In genomic region chr4:145481164-145481941, GRCh38 we compare ENCODE assay signal across 8 cellular contexts. TPM values are rescaled to one million over a fixed set of nuclear protein-coding genes. Genes with fewer than 3 reads are reported as not detected.
DNase-seq lines count a peak whose midpoint lies in the region; TF ChIP-seq lines count a peak whose summit lies in the region.

Gene SMAD1, plus strand, starts transcription at chr4:145481853. Its CDS starts 32,761 bp downstream, at chr4:145514614.

- intact Hi-C loops in breast epithelium (cut with DNase I; ENCODE audit: low total_unique reads), result no loop called here
- intact Hi-C loops in sigmoid colon (cut with DNase I), result loop anchor here (5.0 to 10.0 kb wide), 3 partner anchors 61 to 456 kb away; partner anchors contain the start of gene ZNF827

- H2AFZ ChIP-seq in SU-DHL-6 (ENCODE audit: low read depth, low read length, severe bottlenecking) (peak within 1 kb of the TSS; percentile 32), Karpas-422 (ENCODE audit: low read length) (no peak within 1 kb of the TSS)

- H3K27me3 ChIP-seq in SU-DHL-6 (ENCODE audit: low read length), result no peaks in the 10 kb centered on the region
- H3K27me3 ChIP-seq in breast epithelium, result no peaks in the 10 kb centered on the region
- H3K27me3 ChIP-seq in sigmoid colon, result no peaks in the 10 kb centered on the region
- H3K27me3 ChIP-seq in Karpas-422 (ENCODE audit: low read length), result no peaks in the 10 kb centered on the region

- no peaks in the 10 kb centered on the region for H3K9me2 ChIP-seq in SU-DHL-6 (replicated peaks; ENCODE audit: insufficient read depth, low read length)
- no peaks in the 10 kb centered on the region for H3K9me2 ChIP-seq in Karpas-422 (replicated peaks; ENCODE audit: insufficient read depth, low read length)

- H3K9ac ChIP-seq in SU-DHL-6 (ENCODE audit: low read length) (peak within 1 kb of the TSS; percentile 45), Karpas-422 (ENCODE audit: low read length) (no peak within 1 kb of the TSS)

- H3K4me2 ChIP-seq in SU-DHL-6 (ENCODE audit: low read depth, low read length, poor library complexity, severe bottlenecking) (peak within 1 kb of the TSS; percentile 60), Karpas-422 (ENCODE audit: low read depth, low read length, poor library complexity, severe bottlenecking) (no peak within 1 kb of the TSS)

- peak within 1 kb of the TSS; percentile 55 for H3K4me3 ChIP-seq in SU-DHL-6 (ENCODE audit: insufficient read depth, low read length, poor library complexity, severe bottlenecking)
- H3K4me3 ChIP-seq in breast epithelium, result peak within 1 kb of the TSS; percentile 97 to 99 (median 97)
- peak within 1 kb of the TSS; percentile 86 for H3K4me3 ChIP-seq in iPS-18c (ENCODE audit: insufficient read depth, low read depth, low read length)
- peak within 1 kb of the TSS; percentile 82 to 97 (median 91) for H3K4me3 ChIP-seq in sigmoid colon
- H3K4me3 ChIP-seq in Karpas-422 (ENCODE audit: low read length), result no peak within 1 kb of the TSS

- H3K9me3 ChIP-seq in SU-DHL-6 (ENCODE audit: insufficient read depth, low read length), result no peaks in the 10 kb centered on the region
- no peaks in the 10 kb centered on the region for H3K9me3 ChIP-seq in breast epithelium
- peaks cover 2% of the 10 kb centered on the region for H3K9me3 ChIP-seq in iPS-18c (ENCODE audit: control insufficient read depth, insufficient read depth, low read length)
- no peaks in the 10 kb centered on the region for H3K9me3 ChIP-seq in sigmoid colon
- H3K9me3 ChIP-seq in Karpas-422 (ENCODE audit: low read length), result no peaks in the 10 kb centered on the region

- TF ChIP-seq CTCF in SU-DHL-6 (IDR thresholded peaks at IDR 0.05; ENCODE audit: insufficient read depth, low read length, poor library complexity, severe bottlenecking) (no peak), breast epithelium (IDR thresholded peaks at IDR 0.05) (no peak), sigmoid colon (IDR thresholded peaks at IDR 0.05) (no peak)

- no peaks in the 10 kb centered on the region for H3F3A ChIP-seq in SU-DHL-6 (ENCODE audit: insufficient read depth)

- H4K20me1 ChIP-seq in SU-DHL-6 (ENCODE audit: low read depth, low read length), result no peaks in the 10 kb centered on the region
- H4K20me1 ChIP-seq in Karpas-422 (ENCODE audit: insufficient read depth, low read depth, low read length), result no peaks in the 10 kb centered on the region

- DNase-seq in GM03348 (ENCODE audit: low spot score), result peak; percentile 93
- DNase-seq in GOT3 (lab: John Stamatoyannopoulos, UW), result peak; percentile 2
- DNase-seq in LoVo (ENCODE audit: low spot score), result peak; percentile 77
- DNase-seq in breast epithelium (ENCODE audit: low spot score in 2 of 2), result peak; percentile 72 to 86
- peak; percentile 90 for DNase-seq in sigmoid colon
- DNase-seq in Karpas-422, result no peak

- H3K79me2 ChIP-seq in SU-DHL-6 (ENCODE audit: insufficient read depth, low read length) (no peaks in the 10 kb centered on the region), Karpas-422 (ENCODE audit: low read length) (no peaks in the 10 kb centered on the region)

- H3K36me3 ChIP-seq in SU-DHL-6 (ENCODE audit: low read length) (no peaks in the 10 kb centered on the region), breast epithelium (no peaks in the 10 kb centered on the region), sigmoid colon (no peaks in the 10 kb centered on the region), Karpas-422 (ENCODE audit: insufficient read depth, low read length) (no peaks in the 10 kb centered on the region)

- TF ChIP-seq POLR2A in breast epithelium (IDR thresholded peaks at IDR 0.05) (no peak), sigmoid colon (IDR thresholded peaks at IDR 0.05) (no peak)

- TF ChIP-seq EP300 in sigmoid colon (IDR thresholded peaks at IDR 0.05), result no peak

- H3K4me1 ChIP-seq in breast epithelium (peaks cover 0 to 6% of the 10 kb centered on the region in 2 donors), sigmoid colon (peaks cover 0 to 33% (median 20%) of the 10 kb centered on the region in 4 donors), Karpas-422 (ENCODE audit: low read length) (peaks cover 12% of the 10 kb centered on the region)

- H3K27ac ChIP-seq in SU-DHL-6 (ENCODE audit: low read depth, low read length) (no peak within 1 kb of the TSS), breast epithelium (peak within 1 kb of the TSS; percentile 99 to 100), sigmoid colon (peak within 1 kb of the TSS; percentile 97 to 99 (median 98)), Karpas-422 (ENCODE audit: low read length) (no peak within 1 kb of the TSS)

- 1% methylated on average over 65 of the region's 65 CpGs for WGBS in sigmoid colon, 2 donors

RNA-seq across cellular contexts. Expression of gene SMAD1, which starts in this region (rescaled TPM):
- 10 to 100 TPM; 19.5 to 62.8 (median 43.6) TPM for total RNA-seq in breast epithelium
- total RNA-seq in sigmoid colon, result 10 to 100 TPM; 25.8 to 45.7 (median 33.4) TPM
- polyA plus RNA-seq in sigmoid colon, result 10 to 100 TPM; 13.8 to 14.7 (median 14.1) TPM
- not detected in 2 replicates for total RNA-seq in Karpas-422 (2014; rRNA removed; shearing (Covaris generic); ENCODE audit: low replicate concordance)

Comparison
In these comparisons a context has a peak if more than half of its experiments do, and no peak if none do; other contexts are left out.
1. RNA of gene SMAD1 (total RNA-seq): 19.5 to 62.8 TPM in breast epithelium and 25.8 to 45.7 TPM in sigmoid colon; not detected in Karpas-422; every median in the first group is over 10 times any median in the second.
2. H3K27ac ChIP-seq: peak in breast epithelium (2 of 2) and sigmoid colon (4 of 4); none in SU-DHL-6 (single experiment) and Karpas-422 (single experiment).